ENCODE assay signal across 1 cellular context in the genomic region with DNA sequence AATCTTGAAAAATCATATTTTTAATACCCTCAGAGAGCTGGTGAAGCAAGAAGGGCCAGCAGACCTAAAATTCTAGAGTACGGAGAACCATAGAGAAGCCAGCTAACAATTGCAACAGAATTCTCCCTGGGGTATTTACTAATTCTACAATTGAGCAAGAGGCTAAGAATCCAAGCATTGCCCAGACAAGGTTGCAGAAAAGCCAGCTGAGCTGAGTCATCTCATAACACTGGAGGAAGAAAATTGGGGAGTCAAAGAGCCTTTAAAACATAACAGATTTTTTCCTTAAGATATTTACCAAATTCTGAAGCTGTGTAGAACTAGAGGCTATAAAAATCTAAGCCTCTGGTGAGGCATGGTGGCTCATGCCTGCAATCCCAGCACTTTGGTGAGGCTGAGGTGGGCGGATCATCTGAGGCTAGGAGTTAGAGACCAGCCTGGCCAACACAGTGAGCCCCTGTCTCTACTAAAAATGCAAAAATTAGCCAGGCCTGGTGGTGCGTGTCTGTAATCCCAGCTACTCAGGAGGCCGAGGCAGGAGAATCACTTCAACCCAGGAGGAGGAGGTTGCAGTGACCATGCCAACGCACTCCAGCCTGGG.
TF ChIP-seq lines count a peak whose summit lies in the region.

No MANE protein-coding gene starts in this region.

TF ChIP-seq in GM23338, 12 proteins besides CTCF, POLR2A, EP300 and RAD21 (continued from another document):
- TF ChIP-seq, protein P1, sequence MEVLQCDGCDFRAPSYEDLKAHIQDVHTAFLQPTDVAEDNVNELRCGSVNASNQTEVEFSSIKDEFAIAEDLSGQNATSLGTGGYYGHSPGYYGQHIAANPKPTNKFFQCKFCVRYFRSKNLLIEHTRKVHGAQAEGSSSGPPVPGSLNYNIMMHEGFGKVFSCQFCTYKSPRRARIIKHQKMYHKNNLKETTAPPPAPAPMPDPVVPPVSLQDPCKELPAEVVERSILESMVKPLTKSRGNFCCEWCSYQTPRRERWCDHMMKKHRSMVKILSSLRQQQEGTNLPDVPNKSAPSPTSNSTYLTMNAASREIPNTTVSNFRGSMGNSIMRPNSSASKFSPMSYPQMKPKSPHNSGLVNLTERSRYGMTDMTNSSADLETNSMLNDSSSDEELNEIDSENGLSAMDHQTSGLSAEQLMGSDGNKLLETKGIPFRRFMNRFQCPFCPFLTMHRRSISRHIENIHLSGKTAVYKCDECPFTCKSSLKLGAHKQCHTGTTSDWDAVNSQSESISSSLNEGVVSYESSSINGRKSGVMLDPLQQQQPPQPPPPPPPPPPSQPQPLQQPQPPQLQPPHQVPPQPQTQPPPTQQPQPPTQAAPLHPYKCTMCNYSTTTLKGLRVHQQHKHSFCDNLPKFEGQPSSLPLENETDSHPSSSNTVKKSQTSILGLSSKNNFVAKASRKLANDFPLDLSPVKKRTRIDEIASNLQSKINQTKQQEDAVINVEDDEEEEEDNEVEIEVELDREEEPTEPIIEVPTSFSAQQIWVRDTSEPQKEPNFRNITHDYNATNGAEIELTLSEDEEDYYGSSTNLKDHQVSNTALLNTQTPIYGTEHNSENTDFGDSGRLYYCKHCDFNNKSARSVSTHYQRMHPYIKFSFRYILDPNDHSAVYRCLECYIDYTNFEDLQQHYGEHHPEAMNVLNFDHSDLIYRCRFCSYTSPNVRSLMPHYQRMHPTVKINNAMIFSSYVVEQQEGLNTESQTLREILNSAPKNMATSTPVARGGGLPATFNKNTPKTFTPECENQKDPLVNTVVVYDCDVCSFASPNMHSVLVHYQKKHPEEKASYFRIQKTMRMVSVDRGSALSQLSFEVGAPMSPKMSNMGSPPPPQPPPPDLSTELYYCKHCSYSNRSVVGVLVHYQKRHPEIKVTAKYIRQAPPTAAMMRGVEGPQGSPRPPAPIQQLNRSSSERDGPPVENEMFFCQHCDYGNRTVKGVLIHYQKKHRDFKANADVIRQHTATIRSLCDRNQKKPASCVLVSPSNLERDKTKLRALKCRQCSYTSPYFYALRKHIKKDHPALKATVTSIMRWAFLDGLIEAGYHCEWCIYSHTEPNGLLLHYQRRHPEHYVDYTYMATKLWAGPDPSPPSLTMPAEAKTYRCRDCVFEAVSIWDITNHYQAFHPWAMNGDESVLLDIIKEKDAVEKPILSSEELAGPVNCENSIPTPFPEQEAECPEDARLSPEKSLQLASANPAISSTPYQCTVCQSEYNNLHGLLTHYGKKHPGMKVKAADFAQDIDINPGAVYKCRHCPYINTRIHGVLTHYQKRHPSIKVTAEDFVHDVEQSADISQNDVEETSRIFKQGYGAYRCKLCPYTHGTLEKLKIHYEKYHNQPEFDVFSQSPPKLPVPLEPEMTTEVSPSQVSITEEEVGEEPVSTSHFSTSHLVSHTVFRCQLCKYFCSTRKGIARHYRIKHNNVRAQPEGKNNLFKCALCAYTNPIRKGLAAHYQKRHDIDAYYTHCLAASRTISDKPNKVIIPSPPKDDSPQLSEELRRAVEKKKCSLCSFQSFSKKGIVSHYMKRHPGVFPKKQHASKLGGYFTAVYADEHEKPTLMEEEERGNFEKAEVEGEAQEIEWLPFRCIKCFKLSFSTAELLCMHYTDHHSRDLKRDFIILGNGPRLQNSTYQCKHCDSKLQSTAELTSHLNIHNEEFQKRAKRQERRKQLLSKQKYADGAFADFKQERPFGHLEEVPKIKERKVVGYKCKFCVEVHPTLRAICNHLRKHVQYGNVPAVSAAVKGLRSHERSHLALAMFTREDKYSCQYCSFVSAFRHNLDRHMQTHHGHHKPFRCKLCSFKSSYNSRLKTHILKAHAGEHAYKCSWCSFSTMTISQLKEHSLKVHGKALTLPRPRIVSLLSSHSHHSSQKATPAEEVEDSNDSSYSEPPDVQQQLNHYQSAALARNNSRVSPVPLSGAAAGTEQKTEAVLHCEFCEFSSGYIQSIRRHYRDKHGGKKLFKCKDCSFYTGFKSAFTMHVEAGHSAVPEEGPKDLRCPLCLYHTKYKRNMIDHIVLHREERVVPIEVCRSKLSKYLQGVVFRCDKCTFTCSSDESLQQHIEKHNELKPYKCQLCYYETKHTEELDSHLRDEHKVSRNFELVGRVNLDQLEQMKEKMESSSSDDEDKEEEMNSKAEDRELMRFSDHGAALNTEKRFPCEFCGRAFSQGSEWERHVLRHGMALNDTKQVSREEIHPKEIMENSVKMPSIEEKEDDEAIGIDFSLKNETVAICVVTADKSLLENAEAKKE (CRISPR knock-in tag; IDR thresholded peaks at IDR 0.05) = no peak
- TF ChIP-seq ZNF114 (CRISPR knock-in tag; IDR thresholded peaks at IDR 0.05) (no peak), CREB1 (CRISPR knock-in tag; IDR thresholded peaks at IDR 0.05; ENCODE audit: low read depth) (no peak), EZH2 (IDR thresholded peaks at IDR 0.05; ENCODE audit: low read depth, unreplicated experiment) (no peak), EZH2phosphoT487 (IDR thresholded peaks at IDR 0.05; ENCODE audit: unreplicated experiment) (no peak)
